Comparison of ENCODE assay signal across 1 cellular context in genomic region chr15:89575656-89576416, GRCh38.
TF ChIP-seq lines count a peak whose summit lies in the region.

No MANE protein-coding gene starts in this region.

TF ChIP-seq in K562, 482 proteins besides CTCF, POLR2A, EP300 and RAD21 (continued from another document and continues in another):
- TF ChIP-seq GATAD2A (IDR thresholded peaks at IDR 0.05) (no peak), ILF3 (IDR thresholded peaks at IDR 0.05; ENCODE audit: borderline replicate concordance) (no peak), TAF15 (IDR thresholded peaks at IDR 0.05; ENCODE audit: low read depth, low read length) (no peak), E2F6 (IDR thresholded peaks at IDR 0.05; ENCODE audit: borderline replicate concordance in 1 of 2, extremely low read depth in 1 of 2, insufficient read depth in 1 of 2, insufficient read length in 1 of 2, low read depth in 1 of 2, low read length in 1 of 2, poor library complexity in 1 of 2, severe bottlenecking in 1 of 2) (peak; percentile 40 to 46), PCBP1 (IDR thresholded peaks at IDR 0.05; ENCODE audit: low read depth, low read length, poor library complexity, severe bottlenecking) (peak; percentile 60), SAFB2 (IDR thresholded peaks at IDR 0.05; ENCODE audit: borderline replicate concordance, low read depth, low read length, severe bottlenecking) (no peak), ZBTB40 (IDR thresholded peaks at IDR 0.05) (no peak), ZBTB40 (CRISPR knock-in tag; IDR thresholded peaks at IDR 0.05) (no peak), PML (IDR thresholded peaks at IDR 0.05; ENCODE audit: low read length) (no peak), TCF7L2 (IDR thresholded peaks at IDR 0.05; ENCODE audit: low read depth, low read length) (no peak), PHB2 (IDR thresholded peaks at IDR 0.05; ENCODE audit: low read depth) (no peak), HMGXB4 (CRISPR knock-in tag; IDR thresholded peaks at IDR 0.05) (0 out of 2 replicates have a peak, but pooled peaks have one; percentile 79), SRSF3 (IDR thresholded peaks at IDR 0.05; ENCODE audit: insufficient read depth, low read length) (no peak), SAP30 (IDR thresholded peaks at IDR 0.05; ENCODE audit: borderline replicate concordance, insufficient read depth, low read depth, low read length, poor library complexity, severe bottlenecking) (peak; percentile 90), MIER1 (IDR thresholded peaks at IDR 0.05; ENCODE audit: low read depth) (no peak), PHF8 (IDR thresholded peaks at IDR 0.05; ENCODE audit: borderline replicate concordance, low read length) (peak; percentile 20; the same call in 1 of the 2 replicates), KDM4B (IDR thresholded peaks at IDR 0.05; ENCODE audit: borderline replicate concordance in 2 of 2, low read depth in 1 of 2) (peak in 1 of 2 experiments; percentile 69; a peak in 1 of 4 replicates), IRF1 (CRISPR knock-in tag; IDR thresholded peaks at IDR 0.05; ENCODE audit: borderline replicate concordance) (no peak), ZNF764 (CRISPR knock-in tag; IDR thresholded peaks at IDR 0.05; ENCODE audit: low read depth) (no peak), NR3C1 (CRISPR knock-in tag; IDR thresholded peaks at IDR 0.05) (peak; percentile 31; the same call in 1 of the 2 replicates)
- TF ChIP-seq, protein P1, sequence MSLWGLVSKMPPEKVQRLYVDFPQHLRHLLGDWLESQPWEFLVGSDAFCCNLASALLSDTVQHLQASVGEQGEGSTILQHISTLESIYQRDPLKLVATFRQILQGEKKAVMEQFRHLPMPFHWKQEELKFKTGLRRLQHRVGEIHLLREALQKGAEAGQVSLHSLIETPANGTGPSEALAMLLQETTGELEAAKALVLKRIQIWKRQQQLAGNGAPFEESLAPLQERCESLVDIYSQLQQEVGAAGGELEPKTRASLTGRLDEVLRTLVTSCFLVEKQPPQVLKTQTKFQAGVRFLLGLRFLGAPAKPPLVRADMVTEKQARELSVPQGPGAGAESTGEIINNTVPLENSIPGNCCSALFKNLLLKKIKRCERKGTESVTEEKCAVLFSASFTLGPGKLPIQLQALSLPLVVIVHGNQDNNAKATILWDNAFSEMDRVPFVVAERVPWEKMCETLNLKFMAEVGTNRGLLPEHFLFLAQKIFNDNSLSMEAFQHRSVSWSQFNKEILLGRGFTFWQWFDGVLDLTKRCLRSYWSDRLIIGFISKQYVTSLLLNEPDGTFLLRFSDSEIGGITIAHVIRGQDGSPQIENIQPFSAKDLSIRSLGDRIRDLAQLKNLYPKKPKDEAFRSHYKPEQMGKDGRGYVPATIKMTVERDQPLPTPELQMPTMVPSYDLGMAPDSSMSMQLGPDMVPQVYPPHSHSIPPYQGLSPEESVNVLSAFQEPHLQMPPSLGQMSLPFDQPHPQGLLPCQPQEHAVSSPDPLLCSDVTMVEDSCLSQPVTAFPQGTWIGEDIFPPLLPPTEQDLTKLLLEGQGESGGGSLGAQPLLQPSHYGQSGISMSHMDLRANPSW (CRISPR knock-in tag; IDR thresholded peaks at IDR 0.05) = peak; percentile 70; the same call in 1 of the 2 replicates
- TF ChIP-seq, protein P2, sequence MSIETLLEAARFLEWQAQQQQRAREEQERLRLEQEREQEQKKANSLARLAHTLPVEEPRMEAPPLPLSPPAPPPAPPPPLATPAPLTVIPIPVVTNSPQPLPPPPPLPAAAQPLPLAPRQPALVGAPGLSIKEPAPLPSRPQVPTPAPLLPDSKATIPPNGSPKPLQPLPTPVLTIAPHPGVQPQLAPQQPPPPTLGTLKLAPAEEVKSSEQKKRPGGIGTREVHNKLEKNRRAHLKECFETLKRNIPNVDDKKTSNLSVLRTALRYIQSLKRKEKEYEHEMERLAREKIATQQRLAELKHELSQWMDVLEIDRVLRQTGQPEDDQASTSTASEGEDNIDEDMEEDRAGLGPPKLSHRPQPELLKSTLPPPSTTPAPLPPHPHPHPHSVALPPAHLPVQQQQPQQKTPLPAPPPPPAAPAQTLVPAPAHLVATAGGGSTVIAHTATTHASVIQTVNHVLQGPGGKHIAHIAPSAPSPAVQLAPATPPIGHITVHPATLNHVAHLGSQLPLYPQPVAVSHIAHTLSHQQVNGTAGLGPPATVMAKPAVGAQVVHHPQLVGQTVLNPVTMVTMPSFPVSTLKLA (conservative IDR thresholded peaks at IDR 0.05) = 0 out of 4 replicates have a peak, but pooled peaks of 1 of the 2 experiments have one; percentile 36
